In the genomic region with DNA sequence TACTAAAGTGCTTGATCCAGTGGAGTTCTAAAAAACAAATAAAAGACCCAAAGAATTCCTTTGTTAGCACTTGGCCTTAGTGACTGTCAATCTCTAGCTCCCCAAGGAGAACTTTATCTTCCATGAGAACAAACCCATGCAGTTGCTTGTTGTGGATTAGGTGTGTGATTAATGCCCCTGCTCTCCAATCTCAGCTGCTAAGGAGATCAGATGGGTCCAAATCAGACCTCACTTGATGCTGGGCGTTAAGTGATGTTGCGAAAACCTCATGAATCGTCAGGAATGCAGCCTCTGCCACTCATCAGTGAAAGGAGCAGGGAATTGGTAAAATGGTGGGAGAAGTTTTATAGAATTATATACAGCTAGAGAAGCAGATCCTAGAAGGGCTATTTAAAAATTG, we compare ENCODE assay signal across 25 cellular contexts.
DNase-seq lines count a peak whose midpoint lies in the region; ATAC-seq, FAIRE-seq and TF ChIP-seq lines count a peak whose summit lies in the region.
"Had no signal": no experiment of that assay in that cellular context is flagged by ENCODE, and none has a peak within 500 bp of the region (broad histone marks: within the 10 kb centered on the region; RNA-seq: fewer than 3 reads in every experiment).

No MANE protein-coding gene starts in this region.

- peak; percentile 70 for FAIRE-seq in D721Med (lab: Jason Lieb, UNC)
- FAIRE-seq: GM18507, H54 had no signal

- no peak overlapping the region for H3K27ac ChIP-seq in neuronal stem cell (replicated peaks; ENCODE audit: low read length)
- H3K27ac ChIP-seq: HL-60, RWPE1, SK-N-MC had no signal

- H3K4me3 ChIP-seq in epithelial cell of esophagus (ENCODE audit: low read length) (no peak overlapping the region), neuronal stem cell (ENCODE audit: low read length in 2 of 2) (no peak overlapping the region)
- H3K4me3 ChIP-seq: SK-N-MC had no signal

- H2BK120ac ChIP-seq in neuronal stem cell (ENCODE audit: low read depth, low read length) = no peak overlapping the region

- H3K36me3 ChIP-seq in neuronal stem cell (replicated peaks in 1 of 2; ENCODE audit: control insufficient read depth in 2 of 2, insufficient read depth in 2 of 2, low read length in 2 of 2) = no peaks in the 10 kb centered on the region

- no peaks in the 10 kb centered on the region for H3K79me1 ChIP-seq in neuronal stem cell (ENCODE audit: low read depth, low read length)

- no peak overlapping the region for H4K8ac ChIP-seq in neuronal stem cell (ENCODE audit: low read depth, low read length)

- no peak for DNase-seq in D721Med (ENCODE audit: insufficient read length, low spot score)
- DNase-seq in NCI-H82 treated with DMSO at 0.1 percent for 48 hours (lab: John Stamatoyannopoulos, UW; ENCODE audit: unreplicated experiment) = peak; percentile 23
- peak; percentile 11 for DNase-seq in epithelial cell of esophagus (ENCODE audit: low read depth)
- no peak for DNase-seq in neuronal stem cell (ENCODE audit: low spot score)
- DNase-seq in foreskin melanocyte = no peak
- no peak for DNase-seq in NCI-H2081 treated with DMSO at 0.1 percent for 48 hours (lab: John Stamatoyannopoulos, UW)
- DNase-seq: AML-193; C1 segment of cervical spinal cord; CD8-positive, alpha-beta T cell; DMS53; GDM1; HFFc6; KBM-7; NCI-H1105; NCI-H146; NCI-H2029 treated with DMSO at 0.1 percent for 48 hours; NCI-H446 treated with DMSO at 0.1 percent for 48 hours; NCI-H526 treated with DMSO at 0.1 percent for 48 hours; SHP77 treated with DMSO at 0.1 percent for 48 hours had no signal

- H3K9ac ChIP-seq in neuronal stem cell (ENCODE audit: low read depth, low read length, poor library complexity) = no peak overlapping the region

- H3K4me2 ChIP-seq in neuronal stem cell (ENCODE audit: insufficient read depth, low read length, poor library complexity, severe bottlenecking) = no peak overlapping the region

- H3K27me3 ChIP-seq in neuronal stem cell (ENCODE audit: control insufficient read depth in 3 of 3, insufficient read depth in 3 of 3, low read depth in 1 of 3, low read length in 3 of 3) = no peaks in the 10 kb centered on the region

- TF ChIP-seq CTCF in D721Med (IDR thresholded peaks at IDR 0.05; ENCODE audit: insufficient read depth, missing control alignments) (no peak), epithelial cell of esophagus (IDR thresholded peaks at IDR 0.05; ENCODE audit: insufficient read depth, low read depth, low read length, missing control alignments) (no peak)

- H2AK5ac ChIP-seq in neuronal stem cell (ENCODE audit: low read depth, low read length) = no peak overlapping the region

- no peak for ATAC-seq in GM19452 (IDR thresholded peaks at IDR 0.05; ENCODE audit: unreplicated experiment)
- ATAC-seq: CD8-positive, alpha-beta T cell had no signal

- no peak overlapping the region for H2BK15ac ChIP-seq in neuronal stem cell (ENCODE audit: low read length)

- H3K9me3 ChIP-seq in neuronal stem cell (replicated peaks in 1 of 2; ENCODE audit: control insufficient read depth in 2 of 2, insufficient read depth in 1 of 2, low read depth in 1 of 2, low read length in 2 of 2) = no peaks in the 10 kb centered on the region

- H3K14ac ChIP-seq in neuronal stem cell (ENCODE audit: low read length) = no peak overlapping the region

- H2AFZ ChIP-seq in neuronal stem cell (ENCODE audit: low read length) = peak overlapping the region; percentile 12

- no peak overlapping the region for H2BK5ac ChIP-seq in neuronal stem cell (ENCODE audit: low read length)

- H2BK12ac ChIP-seq in neuronal stem cell (ENCODE audit: low read length) = no peak overlapping the region

- no CpG with 5 or more reads among the region's 3 CpGs for WGBS in neuronal stem cell (ENCODE audit: extremely low coverage in 2 of 2, insufficient read length in 2 of 2, insufficient replicate concordance in 1 of 2), 2 donors

- H3K23ac ChIP-seq in neuronal stem cell (ENCODE audit: low read depth, low read length, poor library complexity) = no peak overlapping the region

- H3K18ac ChIP-seq in neuronal stem cell (ENCODE audit: low read length) = peak overlapping the region; percentile 15

- H4K91ac ChIP-seq in neuronal stem cell (ENCODE audit: low read depth, low read length, poor library complexity) = no peak overlapping the region

- no peak overlapping the region for H3K4ac ChIP-seq in neuronal stem cell (ENCODE audit: low read length)

- peaks cover 0 to 8% of the 10 kb centered on the region in 2 donors for H3K4me1 ChIP-seq in neuronal stem cell (ENCODE audit: control insufficient read depth in 2 of 2, insufficient read depth in 1 of 2, low read depth in 1 of 2, low read length in 2 of 2)

Comparison
In these comparisons a context has a peak if more than half of its experiments do, and no peak if none do; other contexts are left out.
1. DNase-seq: peak in NCI-H82 treated with DMSO at 0.1 percent for 48 hours (single experiment) and epithelial cell of esophagus (single experiment); none in D721Med (single experiment), neuronal stem cell (single experiment), foreskin melanocyte (single experiment) and NCI-H2081 treated with DMSO at 0.1 percent for 48 hours (single experiment).